ENCODE assay signal across 26 cellular contexts in genomic region chr1:169931795-169932195, GRCh38. TPM values are rescaled to one million over a fixed set of nuclear protein-coding genes. Genes with fewer than 3 reads are reported as not detected.
DNase-seq lines count a peak whose midpoint lies in the region; ATAC-seq and TF ChIP-seq lines count a peak whose summit lies in the region.
"Had no signal": no experiment of that assay in that cellular context is flagged by ENCODE, and none has a peak within 500 bp of the region (broad histone marks: within the 10 kb centered on the region; RNA-seq: fewer than 3 reads in every experiment).

No MANE protein-coding gene starts in this region.

- no peaks in the 10 kb centered on the region for H3K36me3 ChIP-seq in smooth muscle cell (ENCODE audit: low read depth)
- H3K36me3 ChIP-seq: heart right ventricle, MG63, pancreas, Peyer's patch, right atrium auricular region, thoracic aorta had no signal

- H3K27ac Mint-ChIP-seq in HFFc6 = peak overlapping the region; percentile 47
- H3K27ac Mint-ChIP-seq in naive thymus-derived CD8-positive, alpha-beta T cell = no peak overlapping the region
- H3K27ac Mint-ChIP-seq: CD14-positive monocyte, natural killer cell had no signal

- H2AFZ ChIP-seq in smooth muscle cell (ENCODE audit: low read depth) = no peak overlapping the region

- H3F3A ChIP-seq in smooth muscle cell (ENCODE audit: low read depth) = peaks cover 6% of the 10 kb centered on the region

- no peaks in the 10 kb centered on the region for H3K27me3 ChIP-seq in smooth muscle cell (ENCODE audit: low read depth)
- H3K27me3 ChIP-seq: heart right ventricle, MG63, pancreas, Peyer's patch, right atrium auricular region had no signal

- H3K9ac ChIP-seq in smooth muscle cell (ENCODE audit: low read depth) = no peak overlapping the region

- H3K9me3 Mint-ChIP-seq in HFFc6 = no peaks in the 10 kb centered on the region
- no peaks in the 10 kb centered on the region for H3K9me3 Mint-ChIP-seq in naive thymus-derived CD8-positive, alpha-beta T cell
- H3K9me3 Mint-ChIP-seq: activated T-cell treated with anti-CD3 and anti-CD28 coated beads, Interleukin-2, amount 50 U/mL, for 4 hours; CD14-positive monocyte; natural killer cell had no signal

- DNase-seq in HFFc6 (peak; percentile 50), astrocyte of the spinal cord (ENCODE audit: low read depth, low spot score) (peak; percentile 15), fibroblast of villous mesenchyme (ENCODE audit: low read depth) (peak; percentile 7), smooth muscle cell (lab: John Stamatoyannopoulos, UW; ENCODE audit: unreplicated experiment) (no peak), KG1 (lab: John Stamatoyannopoulos, UW) (no peak), GOT3 (lab: John Stamatoyannopoulos, UW) (no peak)
- no peak for DNase-seq in naive thymus-derived CD8-positive, alpha-beta T cell
- DNase-seq: activated CD4-positive, alpha-beta T cell treated with anti-CD3 and anti-CD28 coated beads for 4 hours; activated naive CD4-positive, alpha-beta T cell; activated T-cell treated with anti-CD3 and anti-CD28 coated beads, Interleukin-2, amount 50 U/mL, for 4 hours; heart right ventricle; MG63; natural killer cell; NCI-H510A; NK-92 treated with Interleukin-12 subunit alpha and Interleukin-12 subunit beta, amount 100 ng/mL, for 24 hours; pancreas; Peyer's patch; stimulated activated CD4-positive, alpha-beta T cell treated with anti-CD3 and anti-CD28 coated beads, Interleukin-12 subunit alpha, Interleukin-12 subunit beta, amount 100 ng/mL, for 4 hours; stimulated activated CD4-positive, alpha-beta T cell treated with anti-CD3 and anti-CD28 coated beads, Interleukin-4, amount 100 ng/mL, for 4 hours; stimulated activated naive CD4-positive, alpha-beta T cell; T-helper 1 cell had no signal

- WGBS in smooth muscle cell (ENCODE audit: low lambda C conversion rate) = 60% methylated on average over 1 of the region's 1 CpG

- no peaks in the 10 kb centered on the region for H3K36me3 Mint-ChIP-seq in HFFc6 (ENCODE audit: low read depth)
- H3K36me3 Mint-ChIP-seq in naive thymus-derived CD8-positive, alpha-beta T cell = no peaks in the 10 kb centered on the region
- H3K36me3 Mint-ChIP-seq: CD14-positive monocyte, natural killer cell had no signal

- H3K79me2 ChIP-seq in smooth muscle cell (ENCODE audit: low read depth) = no peaks in the 10 kb centered on the region

- H3K27me3 Mint-ChIP-seq in HFFc6 (ENCODE audit: insufficient read depth) = no peaks in the 10 kb centered on the region; the same call in 1 of the 2 replicates
- H3K27me3 Mint-ChIP-seq in naive thymus-derived CD8-positive, alpha-beta T cell = no peaks in the 10 kb centered on the region

- ATAC-seq in naive thymus-derived CD8-positive, alpha-beta T cell = no peak
- ATAC-seq: activated T-cell treated with anti-CD3 and anti-CD28 coated beads, Interleukin-2, amount 50 U/mL, for 4 hours; HCT116; heart right ventricle; left lobe of liver; natural killer cell; pancreas had no signal

- H4K20me1 ChIP-seq in smooth muscle cell (ENCODE audit: low read depth) = no peaks in the 10 kb centered on the region

- in situ Hi-C loops in astrocyte of the spinal cord (cut with HindIII; ENCODE audit: low sequenced_read_pairs) = no loop called here

- H3K4me2 ChIP-seq in smooth muscle cell = peak overlapping the region; percentile 5

- no peak for TF ChIP-seq CTCF in HFFc6 (IDR thresholded peaks at IDR 0.05)
- TF ChIP-seq CTCF in astrocyte of the spinal cord (IDR thresholded peaks at IDR 0.05; ENCODE audit: low read depth, low read length) = no peak
- no peak for TF ChIP-seq CTCF in fibroblast of villous mesenchyme (IDR thresholded peaks at IDR 0.05; ENCODE audit: insufficient read depth, low read depth, low read length)
- TF ChIP-seq CTCF in smooth muscle cell (IDR thresholded peaks at IDR 0.05; ENCODE audit: borderline replicate concordance, insufficient read depth, poor library complexity, severe bottlenecking) = no peak

- POLR2A ChIA-PET in naive thymus-derived CD8-positive, alpha-beta T cell (lab: Charles Lee) = no interaction called here

- H3K4me3 ChIP-seq in astrocyte of the spinal cord (ENCODE audit: low read depth, low read length) (no peak overlapping the region), fibroblast of villous mesenchyme (ENCODE audit: low read depth, low read length) (no peak overlapping the region), smooth muscle cell (no peak overlapping the region)
- H3K4me3 ChIP-seq: heart right ventricle, MG63, pancreas, Peyer's patch, right atrium auricular region, thoracic aorta had no signal

- H3K4me1 Mint-ChIP-seq in HFFc6 (ENCODE audit: low read depth) = peaks cover 33% of the 10 kb centered on the region
- H3K4me1 Mint-ChIP-seq in naive thymus-derived CD8-positive, alpha-beta T cell = peaks cover 0 to 4% (median 4%) of the 10 kb centered on the region in 4 donors
- H3K4me1 Mint-ChIP-seq: CD14-positive monocyte had no signal

- no peaks in the 10 kb centered on the region for H3K4me1 ChIP-seq in smooth muscle cell (ENCODE audit: low read depth)
- H3K4me1 ChIP-seq: pancreas, Peyer's patch, right atrium auricular region had no signal

- 0 out of 2 replicates have a peak overlapping the region, but pooled peaks have one; percentile 1 for H3K4me3 Mint-ChIP-seq in HFFc6
- no peak overlapping the region for H3K4me3 Mint-ChIP-seq in naive thymus-derived CD8-positive, alpha-beta T cell
- H3K4me3 Mint-ChIP-seq: activated T-cell treated with anti-CD3 and anti-CD28 coated beads, Interleukin-2, amount 50 U/mL, for 4 hours; CD14-positive monocyte; natural killer cell had no signal

- H3K27ac ChIP-seq in smooth muscle cell (ENCODE audit: low read depth) = peak overlapping the region; percentile 28
- H3K27ac ChIP-seq: pancreas, Peyer's patch, right atrium auricular region, thoracic aorta had no signal

- H3K9me3 ChIP-seq in smooth muscle cell (replicated peaks; ENCODE audit: low read depth) = no peaks in the 10 kb centered on the region
- H3K9me3 ChIP-seq: heart right ventricle, MG63, pancreas, Peyer's patch, right atrium auricular region, thoracic aorta had no signal

RNA-seq across cellular contexts. Expression of gene SCYL3, which starts 38.1 kb away (rescaled TPM):
- total RNA-seq in HFFc6 (2021; fragmentation: NEBNext Ultra II Directional; extraction: Animal tissue kit (Norgen Biotek cat#: 25700)) = 1 to 10 TPM; 4.4 to 5.2 (median 4.7) TPM
- total RNA-seq in fibroblast of villous mesenchyme (8.4 and 10.4 TPM in 2 replicates), smooth muscle cell (9.1 and 10.3 TPM in 2 replicates)
- 3.1 and 4.0 TPM in 2 replicates for polyA plus RNA-seq in smooth muscle cell
- 10 to 100 TPM; 18.0 to 19.9 TPM for total RNA-seq in naive thymus-derived CD8-positive, alpha-beta T cell
- 10 to 100 TPM; 10.1 to 14.8 (median 14.7) TPM for polyA plus RNA-seq in naive thymus-derived CD8-positive, alpha-beta T cell

Comparison
In these comparisons a context has a peak if more than half of its experiments do, and no peak if none do; other contexts are left out.
1. DNase-seq: peak in HFFc6 (single experiment), astrocyte of the spinal cord (single experiment) and fibroblast of villous mesenchyme (single experiment); none in smooth muscle cell (single experiment), KG1 (single experiment), naive thymus-derived CD8-positive, alpha-beta T cell (0 of 10) and GOT3 (single experiment).